In genomic region chrX:12894074-12894691, GRCh38 we compare ENCODE assay signal across 7 cellular contexts. TPM values are rescaled to one million over a fixed set of nuclear protein-coding genes. Genes with fewer than 3 reads are reported as not detected.
DNase-seq lines count a peak whose midpoint lies in the region; ATAC-seq and TF ChIP-seq lines count a peak whose summit lies in the region.

No MANE protein-coding gene starts in this region.

- no peak for DNase-seq in GM12864 (ENCODE audit: low read depth)
- DNase-seq in NCI-H146 (lab: John Stamatoyannopoulos, UW) = peak; percentile 64
- peak; percentile 11 for DNase-seq in activated T-cell treated with anti-CD3 and anti-CD28 coated beads for 24 hours (ENCODE audit: low read depth)
- peak; percentile 20 for DNase-seq in fibroblast of pulmonary artery (ENCODE audit: low read depth)
- DNase-seq in retinal pigment epithelial cell (ENCODE audit: low read depth) = no peak
- no peak for DNase-seq in cerebellum (ENCODE audit: low spot score)

- peak; percentile 63 for TF ChIP-seq CTCF in GM12864 (IDR thresholded peaks at IDR 0.05; ENCODE audit: low read depth, low read length, missing control alignments)
- peak; percentile 65 for TF ChIP-seq CTCF in fibroblast of pulmonary artery (IDR thresholded peaks at IDR 0.05; ENCODE audit: low read length, missing control alignments)
- peak; percentile 62 for TF ChIP-seq CTCF in retinal pigment epithelial cell (conservative IDR thresholded peaks at IDR 0.05; ENCODE audit: low read depth, low read length)

- H3K4me3 ChIP-seq in GM12864 (ENCODE audit: low read depth, low read length) (no peak overlapping the region), fibroblast of pulmonary artery (replicated peaks; ENCODE audit: low read depth, low read length) (no peak overlapping the region), retinal pigment epithelial cell (ENCODE audit: low read length) (no peak overlapping the region)

- ATAC-seq in HG03521 (IDR thresholded peaks at IDR 0.05; ENCODE audit: unreplicated experiment) = no peak

RNA-seq across cellular contexts. Expression of gene TLR8, which starts 12.2 kb away (rescaled TPM):
- total RNA-seq in cerebellum = 0.27 TPM

RNA-seq across cellular contexts. Expression of gene TLR7, which starts 27.3 kb away (rescaled TPM):
- total RNA-seq in cerebellum = 1.2 TPM

Comparison
In these comparisons a context has a peak if more than half of its experiments do, and no peak if none do; other contexts are left out.
1. DNase-seq: peak in NCI-H146 (single experiment), activated T-cell treated with anti-CD3 and anti-CD28 coated beads for 24 hours (single experiment) and fibroblast of pulmonary artery (single experiment); none in GM12864 (single experiment), retinal pigment epithelial cell (single experiment) and cerebellum (single experiment).
2. Peak in every context shown above with its lines, with median percentiles within 50 percentile points of each other: CTCF ChIP-seq.